ENCODE assay signal across 19 cellular contexts in genomic region chr22:35319244-35319985, GRCh38.
"Had no signal": no experiment of that assay in that cellular context is flagged by ENCODE, and none has a peak within 500 bp of the region (broad histone marks: within the 10 kb centered on the region; RNA-seq: fewer than 3 reads in every experiment).

No MANE protein-coding gene starts in this region.

- H3K4me3 ChIP-seq: K562, Peyer's patch, SK-N-MC had no signal

- H3K27ac ChIP-seq: Peyer's patch, SK-N-MC had no signal

- DNase-seq: activated CD4-positive, alpha-beta T cell treated with anti-CD3 and anti-CD28 coated beads for 4 hours; activated CD8-positive, alpha-beta memory T cell treated with anti-CD3 and anti-CD28 coated beads, Interleukin-2, amount 50 U/mL, for 48 hours; activated CD8-positive, alpha-beta T cell treated with anti-CD3 and anti-CD28 coated beads for 36 hours; activated effector memory CD4-positive, alpha-beta T cell treated with Interleukin-2 at 50 U/mL for 16 hours; activated naive CD4-positive, alpha-beta T cell; activated T-cell treated with anti-CD3 and anti-CD28 coated beads, Interleukin-2, amount 50 U/mL, for 24 hours; amniotic stem cell; Karpas-422; MM.1S; NCI-H1105; NCI-H1436; NCI-H1694 treated with DMSO at 0.1 percent for 48 hours; NCI-H2029 treated with DMSO at 0.1 percent for 48 hours; NCI-H524; T-cell had no signal

- H3K27me3 ChIP-seq: Peyer's patch had no signal

- H3K9me3 ChIP-seq: Peyer's patch had no signal

- ATAC-seq: activated CD4-positive, CD25-positive, alpha-beta regulatory T cell treated with anti-CD3 and anti-CD28 coated beads, Interleukin-2, amount 50 U/mL, for 24 hours; activated CD8-positive, alpha-beta T cell treated with anti-CD3 and anti-CD28 coated beads for 36 hours; K562; T-cell had no signal
